Comparison of ENCODE assay signal across 8 cellular contexts in genomic region chr10:84715911-84716310, GRCh38.
DNase-seq lines count a peak whose midpoint lies in the region; ATAC-seq, FAIRE-seq and TF ChIP-seq lines count a peak whose summit lies in the region.

No MANE protein-coding gene starts in this region.

- H3K27me3 ChIP-seq in breast epithelium: no peaks in the 10 kb centered on the region
- 0 out of 2 replicates have a peak, but pooled peaks cover 2% of the 10 kb centered on the region for H3K27me3 ChIP-seq in HAP-1 (ENCODE audit: low read depth)
- H3K27me3 ChIP-seq in small intestine (ENCODE audit: control insufficient read depth in 2 of 2, insufficient read depth in 2 of 2, low read length in 2 of 2): no peaks in the 10 kb centered on the region

- H3K4me1 Mint-ChIP-seq in MCF 10A (ENCODE audit: insufficient read depth, unreplicated experiment) (no peaks in the 10 kb centered on the region), endothelial cell (ENCODE audit: unreplicated experiment) (peaks cover 4% of the 10 kb centered on the region)

- CTCF ChIA-PET in MCF 10A (lab: Yijun Ruan, JAX): interaction anchor here (1.1 to 1.7 kb wide), 5 partner anchors 11 to 176 kb away, joined by 3 to 5 read pairs (median 4); no protein-coding TSS in a partner anchor

- no peak for ATAC-seq in HG03039 (IDR thresholded peaks at IDR 0.05; ENCODE audit: unreplicated experiment)

- H3K27ac ChIP-seq in breast epithelium (no peak overlapping the region), small intestine (ENCODE audit: low read depth in 1 of 2, low read length in 1 of 2) (no peak overlapping the region)

- no peaks in the 10 kb centered on the region for H3K36me3 ChIP-seq in breast epithelium
- no peaks in the 10 kb centered on the region for H3K36me3 ChIP-seq in HAP-1 (replicated peaks)
- H3K36me3 ChIP-seq in small intestine (ENCODE audit: control insufficient read depth in 2 of 2, insufficient read depth in 2 of 2, low read length in 2 of 2): no peaks in the 10 kb centered on the region

- peaks cover 17% of the 10 kb centered on the region for H3K27me3 Mint-ChIP-seq in MCF 10A (ENCODE audit: insufficient read depth, unreplicated experiment)
- no peaks in the 10 kb centered on the region for H3K27me3 Mint-ChIP-seq in endothelial cell (ENCODE audit: unreplicated experiment)

- POLR2A ChIA-PET in MCF 10A (lab: Yijun Ruan, JAX): no interaction called here

- H3K4me1 ChIP-seq in breast epithelium (no peaks in the 10 kb centered on the region), HAP-1 (no peaks in the 10 kb centered on the region), small intestine (ENCODE audit: control insufficient read depth in 2 of 2, insufficient read depth in 1 of 2, low read depth in 1 of 2, low read length in 1 of 2) (no peaks in the 10 kb centered on the region)

- H3K36me3 Mint-ChIP-seq in MCF 10A (ENCODE audit: insufficient read depth, unreplicated experiment) (no peaks in the 10 kb centered on the region), endothelial cell (ENCODE audit: low read depth, unreplicated experiment) (no peaks in the 10 kb centered on the region)

- TF ChIP-seq CTCF in MCF 10A (IDR thresholded peaks at IDR 0.05; ENCODE audit: unreplicated experiment) (peak; percentile 35), breast epithelium (IDR thresholded peaks at IDR 0.05) (no peak), endothelial cell (IDR thresholded peaks at IDR 0.05; ENCODE audit: unreplicated experiment) (peak; percentile 81)

- H3K4me3 ChIP-seq in breast epithelium: no peak overlapping the region
- no peak overlapping the region for H3K4me3 ChIP-seq in HAP-1
- no peak overlapping the region for H3K4me3 ChIP-seq in small intestine (ENCODE audit: low read depth in 1 of 2, low read length in 2 of 2)

- FAIRE-seq in small intestine (lab: Jason Lieb, UNC): no peak

- TF ChIP-seq POLR2A in breast epithelium (IDR thresholded peaks at IDR 0.05): no peak

- H3K27ac Mint-ChIP-seq in MCF 10A (ENCODE audit: low read depth, unreplicated experiment): no peak overlapping the region
- H3K27ac Mint-ChIP-seq in endothelial cell (ENCODE audit: unreplicated experiment): no peak overlapping the region

- WGBS in small intestine, 3 donors: 25 to 34% (median 32%) methylated on average over 2 of the region's 2 CpGs

- H3K4me3 Mint-ChIP-seq in MCF 10A (ENCODE audit: unreplicated experiment) (no peak overlapping the region), endothelial cell (ENCODE audit: unreplicated experiment) (no peak overlapping the region)

- peak; percentile 66 for DNase-seq in MCF 10A (ENCODE audit: unreplicated experiment)
- DNase-seq in breast epithelium (ENCODE audit: low spot score in 2 of 2): no peak
- peak; percentile 36 to 68 for DNase-seq in HAP-1 (ENCODE audit: low spot score in 2 of 2)
- peak; percentile 31 for DNase-seq in NCI-H146 treated with DMSO at 0.1 percent for 48 hours (lab: John Stamatoyannopoulos, UW; ENCODE audit: unreplicated experiment)
- DNase-seq in endothelial cell (ENCODE audit: low spot score): peak; percentile 72
- DNase-seq in small intestine: peak; percentile 9
- no peak for DNase-seq in ureter (ENCODE audit: low spot score)

- H3K9me3 ChIP-seq in breast epithelium: no peaks in the 10 kb centered on the region
- no peaks in the 10 kb centered on the region for H3K9me3 ChIP-seq in HAP-1
- no peaks in the 10 kb centered on the region for H3K9me3 ChIP-seq in small intestine (ENCODE audit: control insufficient read depth, low read depth)

- H3K9me3 Mint-ChIP-seq in MCF 10A (ENCODE audit: unreplicated experiment) (peaks cover 11% of the 10 kb centered on the region), endothelial cell (ENCODE audit: unreplicated experiment) (no peaks in the 10 kb centered on the region)

- no TSS peak for BruUV-seq in MCF 10A (replicated peaks; lab: Mats Ljungman, UMichigan)

- intact Hi-C loops in MCF 10A (cut with micrococcal nuclease) (loop anchor here (1.0 to 5.0 kb wide), 2 partner anchors 104 to 176 kb away; no protein-coding TSS in a partner anchor), breast epithelium (cut with DNase I; ENCODE audit: low total_unique reads) (loop anchor here (5.0 kb wide), 1 partner anchor 966 kb away; no protein-coding TSS in a partner anchor)

- in situ Hi-C loops in HAP-1 (cut with MboI; ENCODE audit: low sequenced_read_pairs): loop anchor here (25.0 kb wide), 1 partner anchor 454 kb away; no protein-coding TSS in a partner anchor

Comparison
In these comparisons a context has a peak if more than half of its experiments do, and no peak if none do; other contexts are left out.
1. DNase-seq: peak in MCF 10A (single experiment), HAP-1 (2 of 2), NCI-H146 treated with DMSO at 0.1 percent for 48 hours (single experiment), endothelial cell (single experiment) and small intestine (single experiment); none in breast epithelium (0 of 2) and ureter (single experiment).
2. CTCF ChIP-seq: peak in MCF 10A (single experiment) and endothelial cell (single experiment); none in breast epithelium (0 of 3).